Comparison of ENCODE assay signal across 8 cellular contexts in the genomic region with DNA sequence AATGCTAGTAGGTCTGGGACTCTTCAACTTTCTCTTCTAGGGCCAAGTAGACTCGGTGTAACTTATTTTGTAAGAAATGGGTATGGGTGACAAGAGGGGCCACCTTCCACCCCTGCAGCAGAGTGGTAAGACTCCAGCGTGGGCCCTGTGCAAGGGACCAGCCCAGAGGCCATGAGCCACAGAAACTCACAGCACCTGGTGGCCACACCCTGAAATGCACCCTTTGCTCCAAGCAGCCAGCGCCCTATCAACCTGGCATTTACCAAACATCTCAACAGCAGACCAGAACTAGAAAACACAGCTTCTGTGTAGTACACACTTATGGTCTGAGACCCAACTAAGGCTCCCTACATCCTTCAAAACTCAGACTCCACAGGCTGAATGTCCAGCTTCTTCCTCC. TPM values are rescaled to one million over a fixed set of nuclear protein-coding genes. Genes with fewer than 3 reads are reported as not detected.
DNase-seq lines count a peak whose midpoint lies in the region; ATAC-seq and TF ChIP-seq lines count a peak whose summit lies in the region.

No MANE protein-coding gene starts in this region.

- peak overlapping the region; percentile 54; the same call in 1 of the 2 replicates for H3K27ac Mint-ChIP-seq in WTC11
- H3K27ac Mint-ChIP-seq in stimulated activated naive CD8-positive, alpha-beta T cell treated with anti-CD3 and anti-CD28 coated beads, Interleukin-15, amount 100 ng/mL, for 72 hours: peak overlapping the region in 1 of 2 donors; percentile 70

- peaks cover 14% of the 10 kb centered on the region for H3K4me1 Mint-ChIP-seq in WTC11
- H3K4me1 Mint-ChIP-seq in stimulated activated naive CD8-positive, alpha-beta T cell treated with anti-CD3 and anti-CD28 coated beads, Interleukin-15, amount 100 ng/mL, for 72 hours: peaks cover 60% of the 10 kb centered on the region

- no peaks in the 10 kb centered on the region for H3K27me3 Mint-ChIP-seq in WTC11 (ENCODE audit: low read depth)
- no peaks in the 10 kb centered on the region for H3K27me3 Mint-ChIP-seq in stimulated activated naive CD8-positive, alpha-beta T cell treated with anti-CD3 and anti-CD28 coated beads, Interleukin-15, amount 100 ng/mL, for 72 hours

- H3K9me3 Mint-ChIP-seq in WTC11: no peaks in the 10 kb centered on the region
- no peaks in the 10 kb centered on the region for H3K9me3 Mint-ChIP-seq in stimulated activated naive CD8-positive, alpha-beta T cell treated with anti-CD3 and anti-CD28 coated beads, Interleukin-15, amount 100 ng/mL, for 72 hours

- TF ChIP-seq CTCF in GM12864 (IDR thresholded peaks at IDR 0.05; ENCODE audit: low read depth, low read length, missing control alignments): peak; percentile 85
- TF ChIP-seq CTCF in WTC11 (IDR thresholded peaks at IDR 0.05): peak; percentile 88

- peak; percentile 89 for ATAC-seq in WTC11
- ATAC-seq in stimulated activated naive CD8-positive, alpha-beta T cell treated with anti-CD3 and anti-CD28 coated beads, Interleukin-15, amount 100 ng/mL, for 72 hours: peak; percentile 95
- ATAC-seq in HG03108 (IDR thresholded peaks at IDR 0.05; ENCODE audit: unreplicated experiment): no peak

- H3K9me3 ChIP-seq in mucosa of stomach (ENCODE audit: control insufficient read depth, low read length): no peaks in the 10 kb centered on the region

- DNase-seq in GM12864 (ENCODE audit: low read depth) (no peak), LHCN-M2 (ENCODE audit: low read depth) (peak; percentile 19), WTC11 (ENCODE audit: low spot score) (peak; percentile 73), cerebellar cortex (ENCODE audit: low spot score) (peak; percentile 45), midbrain (lab: John Stamatoyannopoulos, UW) (no peak)
- DNase-seq in stimulated activated naive CD8-positive, alpha-beta T cell treated with anti-CD3 and anti-CD28 coated beads, Interleukin-15, amount 100 ng/mL, for 72 hours: peak; percentile 60 to 67

- H3K4me1 ChIP-seq in mucosa of stomach (ENCODE audit: control insufficient read depth, insufficient read depth, low read length): peaks cover 8% of the 10 kb centered on the region

- H3K4me3 ChIP-seq in GM12864 (ENCODE audit: low read depth, low read length) (no peak overlapping the region), mucosa of stomach (ENCODE audit: low read length) (no peak overlapping the region)

- POLR2A ChIA-PET in WTC11 (lab: Charles Lee): no interaction called here

- H3K36me3 ChIP-seq in mucosa of stomach (ENCODE audit: control insufficient read depth, insufficient read depth, low read length): no peaks in the 10 kb centered on the region

- CTCF ChIA-PET in WTC11 (lab: Charles Lee): interaction anchor here (0.6 to 1.8 kb wide), 4 partner anchors 11 to 249 kb away, joined by 3 to 4 read pairs (median 4); a partner anchor contains a TSS

- H3K4me3 Mint-ChIP-seq in WTC11: no peak overlapping the region
- peak overlapping the region in 1 of 2 donors; percentile 52 for H3K4me3 Mint-ChIP-seq in stimulated activated naive CD8-positive, alpha-beta T cell treated with anti-CD3 and anti-CD28 coated beads, Interleukin-15, amount 100 ng/mL, for 72 hours

- H3K36me3 Mint-ChIP-seq in WTC11: peaks cover 61% of the 10 kb centered on the region

- H3K27me3 ChIP-seq in mucosa of stomach (ENCODE audit: control insufficient read depth, insufficient read depth, low read length): no peaks in the 10 kb centered on the region

- peak overlapping the region; percentile 48 for H3K9ac ChIP-seq in mucosa of stomach (ENCODE audit: low read length)

TF ChIP-seq in WTC11, 78 proteins besides CTCF, POLR2A, EP300 and RAD21:
- no peak for TF ChIP-seq JUN (CRISPR knock-in tag; IDR thresholded peaks at IDR 0.05)
- no peak for TF ChIP-seq NR1H2 (CRISPR knock-in tag; IDR thresholded peaks at IDR 0.05)
- TF ChIP-seq NR3C1 (CRISPR knock-in tag; conservative IDR thresholded peaks at IDR 0.05; ENCODE audit: low read depth): no peak
- TF ChIP-seq, protein P1, sequence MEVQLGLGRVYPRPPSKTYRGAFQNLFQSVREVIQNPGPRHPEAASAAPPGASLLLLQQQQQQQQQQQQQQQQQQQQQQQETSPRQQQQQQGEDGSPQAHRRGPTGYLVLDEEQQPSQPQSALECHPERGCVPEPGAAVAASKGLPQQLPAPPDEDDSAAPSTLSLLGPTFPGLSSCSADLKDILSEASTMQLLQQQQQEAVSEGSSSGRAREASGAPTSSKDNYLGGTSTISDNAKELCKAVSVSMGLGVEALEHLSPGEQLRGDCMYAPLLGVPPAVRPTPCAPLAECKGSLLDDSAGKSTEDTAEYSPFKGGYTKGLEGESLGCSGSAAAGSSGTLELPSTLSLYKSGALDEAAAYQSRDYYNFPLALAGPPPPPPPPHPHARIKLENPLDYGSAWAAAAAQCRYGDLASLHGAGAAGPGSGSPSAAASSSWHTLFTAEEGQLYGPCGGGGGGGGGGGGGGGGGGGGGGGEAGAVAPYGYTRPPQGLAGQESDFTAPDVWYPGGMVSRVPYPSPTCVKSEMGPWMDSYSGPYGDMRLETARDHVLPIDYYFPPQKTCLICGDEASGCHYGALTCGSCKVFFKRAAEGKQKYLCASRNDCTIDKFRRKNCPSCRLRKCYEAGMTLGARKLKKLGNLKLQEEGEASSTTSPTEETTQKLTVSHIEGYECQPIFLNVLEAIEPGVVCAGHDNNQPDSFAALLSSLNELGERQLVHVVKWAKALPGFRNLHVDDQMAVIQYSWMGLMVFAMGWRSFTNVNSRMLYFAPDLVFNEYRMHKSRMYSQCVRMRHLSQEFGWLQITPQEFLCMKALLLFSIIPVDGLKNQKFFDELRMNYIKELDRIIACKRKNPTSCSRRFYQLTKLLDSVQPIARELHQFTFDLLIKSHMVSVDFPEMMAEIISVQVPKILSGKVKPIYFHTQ (CRISPR knock-in tag; IDR thresholded peaks at IDR 0.05): no peak
- TF ChIP-seq, protein P2, sequence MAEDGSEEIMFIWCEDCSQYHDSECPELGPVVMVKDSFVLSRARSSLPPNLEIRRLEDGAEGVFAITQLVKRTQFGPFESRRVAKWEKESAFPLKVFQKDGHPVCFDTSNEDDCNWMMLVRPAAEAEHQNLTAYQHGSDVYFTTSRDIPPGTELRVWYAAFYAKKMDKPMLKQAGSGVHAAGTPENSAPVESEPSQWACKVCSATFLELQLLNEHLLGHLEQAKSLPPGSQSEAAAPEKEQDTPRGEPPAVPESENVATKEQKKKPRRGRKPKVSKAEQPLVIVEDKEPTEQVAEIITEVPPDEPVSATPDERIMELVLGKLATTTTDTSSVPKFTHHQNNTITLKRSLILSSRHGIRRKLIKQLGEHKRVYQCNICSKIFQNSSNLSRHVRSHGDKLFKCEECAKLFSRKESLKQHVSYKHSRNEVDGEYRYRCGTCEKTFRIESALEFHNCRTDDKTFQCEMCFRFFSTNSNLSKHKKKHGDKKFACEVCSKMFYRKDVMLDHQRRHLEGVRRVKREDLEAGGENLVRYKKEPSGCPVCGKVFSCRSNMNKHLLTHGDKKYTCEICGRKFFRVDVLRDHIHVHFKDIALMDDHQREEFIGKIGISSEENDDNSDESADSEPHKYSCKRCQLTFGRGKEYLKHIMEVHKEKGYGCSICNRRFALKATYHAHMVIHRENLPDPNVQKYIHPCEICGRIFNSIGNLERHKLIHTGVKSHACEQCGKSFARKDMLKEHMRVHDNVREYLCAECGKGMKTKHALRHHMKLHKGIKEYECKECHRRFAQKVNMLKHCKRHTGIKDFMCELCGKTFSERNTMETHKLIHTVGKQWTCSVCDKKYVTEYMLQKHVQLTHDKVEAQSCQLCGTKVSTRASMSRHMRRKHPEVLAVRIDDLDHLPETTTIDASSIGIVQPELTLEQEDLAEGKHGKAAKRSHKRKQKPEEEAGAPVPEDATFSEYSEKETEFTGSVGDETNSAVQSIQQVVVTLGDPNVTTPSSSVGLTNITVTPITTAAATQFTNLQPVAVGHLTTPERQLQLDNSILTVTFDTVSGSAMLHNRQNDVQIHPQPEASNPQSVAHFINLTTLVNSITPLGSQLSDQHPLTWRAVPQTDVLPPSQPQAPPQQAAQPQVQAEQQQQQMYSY (CRISPR knock-in tag; IDR thresholded peaks at IDR 0.05): no peak
- TF ChIP-seq OVOL2 (CRISPR knock-in tag; IDR thresholded peaks at IDR 0.05; ENCODE audit: borderline replicate concordance): no peak
- TF ChIP-seq ELF4 (CRISPR knock-in tag; IDR thresholded peaks at IDR 0.05; ENCODE audit: low read depth): no peak
- TF ChIP-seq, protein P3, sequence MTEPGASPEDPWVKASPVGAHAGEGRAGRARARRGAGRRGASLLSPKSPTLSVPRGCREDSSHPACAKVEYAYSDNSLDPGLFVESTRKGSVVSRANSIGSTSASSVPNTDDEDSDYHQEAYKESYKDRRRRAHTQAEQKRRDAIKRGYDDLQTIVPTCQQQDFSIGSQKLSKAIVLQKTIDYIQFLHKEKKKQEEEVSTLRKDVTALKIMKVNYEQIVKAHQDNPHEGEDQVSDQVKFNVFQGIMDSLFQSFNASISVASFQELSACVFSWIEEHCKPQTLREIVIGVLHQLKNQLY (CRISPR knock-in tag; IDR thresholded peaks at IDR 0.05): no peak
- no peak for TF ChIP-seq KAT7 (CRISPR knock-in tag; IDR thresholded peaks at IDR 0.05; ENCODE audit: borderline replicate concordance)
- no peak for TF ChIP-seq SMAD4 (CRISPR knock-in tag; IDR thresholded peaks at IDR 0.05)

RNA-seq across cellular contexts. Expression of a gene that starts 5.7 kb away (rescaled TPM):
- 48.0 and 62.1 TPM in 2 replicates for total RNA-seq in LHCN-M2 (2014; rRNA removed)
- polyA plus RNA-seq in LHCN-M2 (2012): 25.4 TPM
- 80.6 to 95.9 TPM (median 86.9 TPM) in 3 replicates for total RNA-seq in WTC11 (2021)

RNA-seq across cellular contexts. Expression of a gene that starts 5.9 kb away (rescaled TPM):
- 55.7 and 59.9 TPM in 2 replicates for total RNA-seq in LHCN-M2 (2014; rRNA removed)
- polyA plus RNA-seq in LHCN-M2 (2012): 55.3 TPM
- 32.2 to 33.8 TPM (median 32.8 TPM) in 3 replicates for total RNA-seq in WTC11 (2021)

RNA-seq across cellular contexts. Expression of a gene that starts 17.9 kb away (rescaled TPM):
- total RNA-seq in LHCN-M2 (2014; rRNA removed) (111 and 174 TPM in 2 replicates), WTC11 (2021) (122 to 136 TPM (median 123 TPM) in 3 replicates)
- 46.2 TPM for polyA plus RNA-seq in LHCN-M2 (2012)

RNA-seq across cellular contexts. Expression of a gene that starts 19.8 kb away (rescaled TPM):
- total RNA-seq in LHCN-M2 (2014; rRNA removed) (not detected in 2 replicates), WTC11 (2021) (4.5 to 6.1 TPM (median 5.9 TPM) in 3 replicates)
- polyA plus RNA-seq in LHCN-M2 (2012): not detected

RNA-seq across cellular contexts. Expression of a gene that starts 33.5 kb away (rescaled TPM):
- total RNA-seq in LHCN-M2 (2014; rRNA removed) (0.96 and 3.3 TPM in 2 replicates), WTC11 (2021) (63.8 to 74.9 TPM (median 71.5 TPM) in 3 replicates)
- 2.3 TPM for polyA plus RNA-seq in LHCN-M2 (2012)

Comparison
In these comparisons a context has a peak if more than half of its experiments do, and no peak if none do; other contexts are left out.
1. DNase-seq: peak in LHCN-M2 (single experiment), WTC11 (single experiment), cerebellar cortex (single experiment) and stimulated activated naive CD8-positive, alpha-beta T cell treated with anti-CD3 and anti-CD28 coated beads, Interleukin-15, amount 100 ng/mL, for 72 hours (2 of 2); none in GM12864 (single experiment) and midbrain (single experiment).